In genomic region chr7:47568569-47568968, GRCh38 we compare ENCODE assay signal across 1 cellular context.
TF ChIP-seq lines count a peak whose summit lies in the region.

No MANE protein-coding gene starts in this region.

TF ChIP-seq in SK-N-SH, 30 proteins besides CTCF, POLR2A, EP300 and RAD21 (continued from another document):
- TF ChIP-seq REST (IDR thresholded peaks at IDR 0.05; ENCODE audit: low read depth, low read length) = no peak
- no peak for TF ChIP-seq TAF1 (IDR thresholded peaks at IDR 0.05; ENCODE audit: borderline replicate concordance, low read depth, low read length)
- no peak for TF ChIP-seq YY1 (IDR thresholded peaks at IDR 0.05; ENCODE audit: low read depth)
- TF ChIP-seq SMC3 (IDR thresholded peaks at IDR 0.05; ENCODE audit: low read depth, low read length) = no peak
- peak; percentile 98 for TF ChIP-seq GATA2 (CRISPR knock-in tag; IDR thresholded peaks at IDR 0.05)
- TF ChIP-seq POLR2AphosphoS5 (IDR thresholded peaks at IDR 0.05; ENCODE audit: low read depth, low read length) = peak; percentile 24; the same call in 1 of the 2 replicates
- no peak for TF ChIP-seq TCF12 (IDR thresholded peaks at IDR 0.05)
- no peak for TF ChIP-seq NFIC (IDR thresholded peaks at IDR 0.05; ENCODE audit: borderline replicate concordance)
- TF ChIP-seq, protein P1, sequence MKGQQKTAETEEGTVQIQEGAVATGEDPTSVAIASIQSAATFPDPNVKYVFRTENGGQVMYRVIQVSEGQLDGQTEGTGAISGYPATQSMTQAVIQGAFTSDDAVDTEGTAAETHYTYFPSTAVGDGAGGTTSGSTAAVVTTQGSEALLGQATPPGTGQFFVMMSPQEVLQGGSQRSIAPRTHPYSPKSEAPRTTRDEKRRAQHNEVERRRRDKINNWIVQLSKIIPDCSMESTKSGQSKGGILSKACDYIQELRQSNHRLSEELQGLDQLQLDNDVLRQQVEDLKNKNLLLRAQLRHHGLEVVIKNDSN (IDR thresholded peaks at IDR 0.05; ENCODE audit: borderline replicate concordance, low read depth) = no peak
- no peak for TF ChIP-seq ELF1 (IDR thresholded peaks at IDR 0.05)
- TF ChIP-seq RCOR1 (IDR thresholded peaks at IDR 0.05; ENCODE audit: low read length) = peak; percentile 91
- TF ChIP-seq, protein P2, sequence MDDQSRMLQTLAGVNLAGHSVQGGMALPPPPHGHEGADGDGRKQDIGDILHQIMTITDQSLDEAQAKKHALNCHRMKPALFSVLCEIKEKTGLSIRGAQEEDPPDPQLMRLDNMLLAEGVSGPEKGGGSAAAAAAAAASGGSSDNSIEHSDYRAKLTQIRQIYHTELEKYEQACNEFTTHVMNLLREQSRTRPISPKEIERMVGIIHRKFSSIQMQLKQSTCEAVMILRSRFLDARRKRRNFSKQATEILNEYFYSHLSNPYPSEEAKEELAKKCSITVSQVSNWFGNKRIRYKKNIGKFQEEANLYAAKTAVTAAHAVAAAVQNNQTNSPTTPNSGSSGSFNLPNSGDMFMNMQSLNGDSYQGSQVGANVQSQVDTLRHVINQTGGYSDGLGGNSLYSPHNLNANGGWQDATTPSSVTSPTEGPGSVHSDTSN (IDR thresholded peaks at IDR 0.05) = no peak
- TF ChIP-seq, protein P3, sequence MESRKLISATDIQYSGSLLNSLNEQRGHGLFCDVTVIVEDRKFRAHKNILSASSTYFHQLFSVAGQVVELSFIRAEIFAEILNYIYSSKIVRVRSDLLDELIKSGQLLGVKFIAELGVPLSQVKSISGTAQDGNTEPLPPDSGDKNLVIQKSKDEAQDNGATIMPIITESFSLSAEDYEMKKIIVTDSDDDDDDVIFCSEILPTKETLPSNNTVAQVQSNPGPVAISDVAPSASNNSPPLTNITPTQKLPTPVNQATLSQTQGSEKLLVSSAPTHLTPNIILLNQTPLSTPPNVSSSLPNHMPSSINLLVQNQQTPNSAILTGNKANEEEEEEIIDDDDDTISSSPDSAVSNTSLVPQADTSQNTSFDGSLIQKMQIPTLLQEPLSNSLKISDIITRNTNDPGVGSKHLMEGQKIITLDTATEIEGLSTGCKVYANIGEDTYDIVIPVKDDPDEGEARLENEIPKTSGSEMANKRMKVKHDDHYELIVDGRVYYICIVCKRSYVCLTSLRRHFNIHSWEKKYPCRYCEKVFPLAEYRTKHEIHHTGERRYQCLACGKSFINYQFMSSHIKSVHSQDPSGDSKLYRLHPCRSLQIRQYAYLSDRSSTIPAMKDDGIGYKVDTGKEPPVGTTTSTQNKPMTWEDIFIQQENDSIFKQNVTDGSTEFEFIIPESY (IDR thresholded peaks at IDR 0.05; ENCODE audit: borderline replicate concordance, low read depth) = no peak
- TF ChIP-seq RXRA (IDR thresholded peaks at IDR 0.05; ENCODE audit: borderline replicate concordance, low read depth) = no peak
- no peak; the same call in 1 of the 2 replicates for TF ChIP-seq USF2 (IDR thresholded peaks at IDR 0.05; ENCODE audit: borderline replicate concordance, low read depth, low read length)
- peak; percentile 90 for TF ChIP-seq FOXJ3 (CRISPR knock-in tag; IDR thresholded peaks at IDR 0.05)
- TF ChIP-seq MEF2A (IDR thresholded peaks at IDR 0.05; ENCODE audit: borderline replicate concordance, low read depth) = no peak
- TF ChIP-seq TEAD4 (IDR thresholded peaks at IDR 0.05; ENCODE audit: borderline replicate concordance, insufficient read depth) = no peak
- TF ChIP-seq MXI1 (IDR thresholded peaks at IDR 0.05; ENCODE audit: low read depth, low read length) = peak; percentile 89
- peak; percentile 69 for TF ChIP-seq CHD2 (IDR thresholded peaks at IDR 0.05; ENCODE audit: low read length, partially characterized antibody)
- TF ChIP-seq RFX5 (IDR thresholded peaks at IDR 0.05; ENCODE audit: low read length) = no peak
- TF ChIP-seq NRF1 (IDR thresholded peaks at IDR 0.05; ENCODE audit: low read depth, low read length) = no peak
